In the genomic region with DNA sequence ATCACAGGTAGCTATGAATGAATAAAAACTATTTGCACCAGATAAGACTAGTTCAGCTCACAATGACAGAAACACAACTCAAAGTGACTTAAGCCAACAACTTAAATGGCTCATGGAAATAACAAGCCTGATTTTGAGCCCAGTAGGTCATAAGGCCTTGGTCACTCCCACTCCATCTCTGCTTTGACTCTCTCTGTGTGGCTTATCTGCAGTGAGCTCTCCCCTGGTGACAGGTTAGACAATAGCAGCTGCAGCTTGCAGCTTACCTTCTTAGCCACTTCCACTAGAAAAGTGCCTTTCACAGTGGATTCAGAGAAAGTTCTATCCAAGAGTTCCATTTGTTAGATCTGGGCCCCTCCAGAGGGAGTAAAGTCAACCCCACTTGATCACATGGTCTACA, we compare ENCODE assay signal across 21 cellular contexts.
"Had no signal": no experiment of that assay in that cellular context is flagged by ENCODE, and none has a peak within 500 bp of the region (broad histone marks: within the 10 kb centered on the region; RNA-seq: fewer than 3 reads in every experiment).

No MANE protein-coding gene starts in this region.

- H3K36me3 Mint-ChIP-seq: activated naive CD4-positive, alpha-beta T cell treated with anti-CD3 and anti-CD28 coated beads, Interleukin-2, amount 10 ng/mL, durations not matched to agents 7 days and 5 days; brain; stimulated activated memory B cell treated with anti-CD40 and anti-IgM and Interleukin-4, amounts not matched to agents 10 μg/mL and 1 μg/mL and 100 μg/mL, for 72 hours; type B pancreatic cell had no signal

- H3K27me3 Mint-ChIP-seq: activated naive CD4-positive, alpha-beta T cell treated with anti-CD3 and anti-CD28 coated beads, Interleukin-2, amount 10 ng/mL, durations not matched to agents 7 days and 5 days; activated naive CD8-positive, alpha-beta T cell treated with anti-CD3 and anti-CD28 coated beads, Interleukin-2, amount 50 U/mL, for 24 hours; type B pancreatic cell had no signal

- ATAC-seq: activated CD8-positive, alpha-beta T cell treated with anti-CD3 and anti-CD28 coated beads, Interleukin-2, amount 10 ng/mL, durations not matched to agents 7 days and 5 days; activated naive CD8-positive, alpha-beta T cell treated with anti-CD3 and anti-CD28 coated beads, Interleukin-2, amount 50 U/mL, for 24 hours; sciatic nerve; stimulated activated memory B cell treated with anti-CD40 and anti-IgM and Interleukin-4, amounts not matched to agents 10 μg/mL and 1 μg/mL and 100 μg/mL, for 72 hours had no signal

- H3K4me1 Mint-ChIP-seq: activated CD4-positive, alpha-beta T cell treated with anti-CD3 and anti-CD28 coated beads, Interleukin-2, amount 10 ng/mL, durations not matched to agents 24 days and 14 days; activated naive CD4-positive, alpha-beta T cell treated with anti-CD3 and anti-CD28 coated beads, Interleukin-2, amount 10 ng/mL, durations not matched to agents 7 days and 5 days; activated naive CD8-positive, alpha-beta T cell treated with anti-CD3 and anti-CD28 coated beads, Interleukin-2, amount 50 U/mL, for 24 hours; neural crest cell; stimulated activated memory B cell treated with anti-CD40 and anti-IgM and Interleukin-4, amounts not matched to agents 10 μg/mL and 1 μg/mL and 100 μg/mL, for 72 hours had no signal

- H3K9me3 Mint-ChIP-seq: activated CD4-positive, alpha-beta T cell treated with anti-CD3 and anti-CD28 coated beads, Interleukin-2, amount 10 ng/mL, durations not matched to agents 24 days and 14 days; activated naive CD4-positive, alpha-beta T cell treated with anti-CD3 and anti-CD28 coated beads, Interleukin-2, amount 10 ng/mL, durations not matched to agents 7 days and 5 days; activated naive CD8-positive, alpha-beta T cell treated with anti-CD3 and anti-CD28 coated beads, Interleukin-2, amount 50 U/mL, for 24 hours; stimulated activated memory B cell treated with anti-CD40 and anti-IgM and Interleukin-4, amounts not matched to agents 10 μg/mL and 1 μg/mL and 100 μg/mL, for 72 hours; type B pancreatic cell had no signal

- H3K4me3 ChIP-seq: coronary artery, left ventricle myocardium inferior, ovary, testis had no signal

- H3K9me3 ChIP-seq: left ventricle myocardium inferior, ovary, testis had no signal

- FAIRE-seq: endometrium, frontal cortex, kidney had no signal

- H3K27ac ChIP-seq: coronary artery, left ventricle myocardium inferior, ovary, testis had no signal

- DNase-seq: activated CD4-positive, alpha-beta T cell treated with anti-CD3 and anti-CD28 coated beads, Interleukin-2, amount 10 ng/mL, durations not matched to agents 24 days and 14 days; activated CD4-positive, CD25-positive, alpha-beta regulatory T cell; activated CD8-positive, alpha-beta T cell treated with anti-CD3 and anti-CD28 coated beads, Interleukin-2, amount 10 ng/mL, durations not matched to agents 7 days and 5 days; activated effector memory CD4-positive, alpha-beta T cell treated with Interleukin-2 at 50 U/mL for 16 hours; activated naive CD4-positive, alpha-beta T cell treated with anti-CD3 and anti-CD28 coated beads, Interleukin-2, amount 10 ng/mL, durations not matched to agents 7 days and 5 days; activated naive CD8-positive, alpha-beta T cell treated with anti-CD3 and anti-CD28 coated beads, Interleukin-2, amount 50 U/mL, for 24 hours; activated T-cell treated with anti-CD3 and anti-CD28 coated beads, Interleukin-2, amount 50 U/mL, for 48 hours; anterior cingulate cortex; kidney; left ventricle myocardium inferior; ovary; stimulated activated CD4-positive, alpha-beta T cell treated with anti-CD3 and anti-CD28 coated beads, Interleukin-4, amount 100 ng/mL, for 24 hours; testis had no signal

- H3K4me1 ChIP-seq: testis had no signal

- H3K27me3 ChIP-seq: ovary, testis had no signal

- H3K4me3 Mint-ChIP-seq: activated CD4-positive, alpha-beta T cell treated with anti-CD3 and anti-CD28 coated beads, Interleukin-2, amount 10 ng/mL, durations not matched to agents 24 days and 14 days; activated CD8-positive, alpha-beta T cell treated with anti-CD3 and anti-CD28 coated beads, Interleukin-2, amount 10 ng/mL, durations not matched to agents 7 days and 5 days; activated naive CD4-positive, alpha-beta T cell treated with anti-CD3 and anti-CD28 coated beads, Interleukin-2, amount 10 ng/mL, durations not matched to agents 7 days and 5 days; activated naive CD8-positive, alpha-beta T cell treated with anti-CD3 and anti-CD28 coated beads, Interleukin-2, amount 50 U/mL, for 24 hours; brain; neural crest cell; stimulated activated memory B cell treated with anti-CD40 and anti-IgM and Interleukin-4, amounts not matched to agents 10 μg/mL and 1 μg/mL and 100 μg/mL, for 72 hours; type B pancreatic cell had no signal

- H3K27ac Mint-ChIP-seq: activated CD4-positive, alpha-beta T cell treated with anti-CD3 and anti-CD28 coated beads, Interleukin-2, amount 10 ng/mL, durations not matched to agents 24 days and 14 days; activated CD8-positive, alpha-beta T cell treated with anti-CD3 and anti-CD28 coated beads, Interleukin-2, amount 10 ng/mL, durations not matched to agents 7 days and 5 days; activated naive CD4-positive, alpha-beta T cell treated with anti-CD3 and anti-CD28 coated beads, Interleukin-2, amount 10 ng/mL, durations not matched to agents 7 days and 5 days; activated naive CD8-positive, alpha-beta T cell treated with anti-CD3 and anti-CD28 coated beads, Interleukin-2, amount 50 U/mL, for 24 hours; brain; stimulated activated memory B cell treated with anti-CD40 and anti-IgM and Interleukin-4, amounts not matched to agents 10 μg/mL and 1 μg/mL and 100 μg/mL, for 72 hours; type B pancreatic cell had no signal

- H3K36me3 ChIP-seq: left ventricle myocardium inferior, ovary had no signal
